ENCODE assay signal across 1 cellular context in genomic region chr2:183124222-183124956, GRCh38.
TF ChIP-seq lines count a peak whose summit lies in the region.

Gene NUP35, plus strand, starts transcription at chr2:183124443. Its CDS starts 15 bp downstream, at chr2:183124458.

TF ChIP-seq in HepG2, 621 proteins besides CTCF, POLR2A, EP300 and RAD21 (continued from another document and continues in another):
- peak; percentile 99 for TF ChIP-seq HOXA3 (CRISPR knock-in tag; IDR thresholded peaks at IDR 0.05)
- peak; percentile 52 for TF ChIP-seq FOSL2 (CRISPR knock-in tag; IDR thresholded peaks at IDR 0.05)
- TF ChIP-seq HIVEP1 (CRISPR knock-in tag; IDR thresholded peaks at IDR 0.05) = peak; percentile 81
- TF ChIP-seq BCL6 (CRISPR knock-in tag; IDR thresholded peaks at IDR 0.05) = peak; percentile 56
- TF ChIP-seq ZBTB43 (CRISPR knock-in tag; conservative IDR thresholded peaks at IDR 0.05) = peak; percentile 62; the same call in 1 of the 2 replicates
- no peak; the same call in 1 of the 2 replicates for TF ChIP-seq HMG20B (CRISPR knock-in tag; conservative IDR thresholded peaks at IDR 0.05)
- TF ChIP-seq KMT2A (CRISPR knock-in tag; IDR thresholded peaks at IDR 0.05) = peak; percentile 92
- no peak for TF ChIP-seq MTF2 (CRISPR knock-in tag; IDR thresholded peaks at IDR 0.05; ENCODE audit: borderline replicate concordance)
- no peak for TF ChIP-seq TCF12 (IDR thresholded peaks at IDR 0.05)
- 0 out of 2 replicates have a peak, but pooled peaks have one; percentile 78 for TF ChIP-seq TCF12 (CRISPR knock-in tag; IDR thresholded peaks at IDR 0.05)
- TF ChIP-seq MED8 (CRISPR knock-in tag; IDR thresholded peaks at IDR 0.05; ENCODE audit: insufficient replicate concordance) = peak; percentile 90
- peak; percentile 56; the same call in 1 of the 2 replicates for TF ChIP-seq RXRB (CRISPR knock-in tag; IDR thresholded peaks at IDR 0.05; ENCODE audit: borderline replicate concordance)
- no peak for TF ChIP-seq FOXJ3 (CRISPR knock-in tag; IDR thresholded peaks at IDR 0.05; ENCODE audit: borderline replicate concordance)
- TF ChIP-seq, protein P1, sequence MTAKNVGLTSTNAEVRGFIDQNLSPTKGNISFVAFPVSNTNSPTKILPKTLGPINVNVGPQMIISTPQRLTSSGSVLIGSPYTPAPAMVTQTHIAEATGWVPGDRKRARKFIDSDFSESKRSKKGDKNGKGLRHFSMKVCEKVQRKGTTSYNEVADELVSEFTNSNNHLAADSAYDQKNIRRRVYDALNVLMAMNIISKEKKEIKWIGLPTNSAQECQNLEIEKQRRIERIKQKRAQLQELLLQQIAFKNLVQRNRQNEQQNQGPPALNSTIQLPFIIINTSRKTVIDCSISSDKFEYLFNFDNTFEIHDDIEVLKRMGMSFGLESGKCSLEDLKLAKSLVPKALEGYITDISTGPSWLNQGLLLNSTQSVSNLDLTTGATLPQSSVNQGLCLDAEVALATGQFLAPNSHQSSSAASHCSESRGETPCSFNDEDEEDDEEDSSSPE (CRISPR knock-in tag; IDR thresholded peaks at IDR 0.05) = peak; percentile 93
- TF ChIP-seq ZSCAN31 (CRISPR knock-in tag; IDR thresholded peaks at IDR 0.05; ENCODE audit: low read depth) = peak; percentile 76
- TF ChIP-seq ZNF180 (CRISPR knock-in tag; IDR thresholded peaks at IDR 0.05; ENCODE audit: borderline replicate concordance, low read depth) = no peak; the same call in 1 of the 2 replicates
- peak; percentile 50; the same call in 1 of the 2 replicates for TF ChIP-seq ZNF749 (CRISPR knock-in tag; IDR thresholded peaks at IDR 0.05; ENCODE audit: borderline replicate concordance)
- TF ChIP-seq ZNF660 (CRISPR knock-in tag; IDR thresholded peaks at IDR 0.05; ENCODE audit: borderline replicate concordance, low read depth) = no peak
- peak; percentile 99 for TF ChIP-seq SAP130 (CRISPR knock-in tag; IDR thresholded peaks at IDR 0.05; ENCODE audit: low read depth)
- TF ChIP-seq, protein P2, sequence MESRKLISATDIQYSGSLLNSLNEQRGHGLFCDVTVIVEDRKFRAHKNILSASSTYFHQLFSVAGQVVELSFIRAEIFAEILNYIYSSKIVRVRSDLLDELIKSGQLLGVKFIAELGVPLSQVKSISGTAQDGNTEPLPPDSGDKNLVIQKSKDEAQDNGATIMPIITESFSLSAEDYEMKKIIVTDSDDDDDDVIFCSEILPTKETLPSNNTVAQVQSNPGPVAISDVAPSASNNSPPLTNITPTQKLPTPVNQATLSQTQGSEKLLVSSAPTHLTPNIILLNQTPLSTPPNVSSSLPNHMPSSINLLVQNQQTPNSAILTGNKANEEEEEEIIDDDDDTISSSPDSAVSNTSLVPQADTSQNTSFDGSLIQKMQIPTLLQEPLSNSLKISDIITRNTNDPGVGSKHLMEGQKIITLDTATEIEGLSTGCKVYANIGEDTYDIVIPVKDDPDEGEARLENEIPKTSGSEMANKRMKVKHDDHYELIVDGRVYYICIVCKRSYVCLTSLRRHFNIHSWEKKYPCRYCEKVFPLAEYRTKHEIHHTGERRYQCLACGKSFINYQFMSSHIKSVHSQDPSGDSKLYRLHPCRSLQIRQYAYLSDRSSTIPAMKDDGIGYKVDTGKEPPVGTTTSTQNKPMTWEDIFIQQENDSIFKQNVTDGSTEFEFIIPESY (CRISPR knock-in tag; IDR thresholded peaks at IDR 0.05) = peak; percentile 64
- peak; percentile 33; the same call in 1 of the 2 replicates for TF ChIP-seq NR2F6 (IDR thresholded peaks at IDR 0.05)
- no peak; the same call in none of the 2 replicates for TF ChIP-seq NR2F6 (CRISPR knock-in tag; IDR thresholded peaks at IDR 0.05)
- TF ChIP-seq ZNF33A (CRISPR knock-in tag; IDR thresholded peaks at IDR 0.05; ENCODE audit: borderline replicate concordance) = peak; percentile 93
- TF ChIP-seq NCOA5 (CRISPR knock-in tag; IDR thresholded peaks at IDR 0.05) = no peak
- TF ChIP-seq TBX3 (IDR thresholded peaks at IDR 0.05; ENCODE audit: borderline replicate concordance) = no peak
- peak; percentile 64; the same call in 1 of the 2 replicates for TF ChIP-seq SKIL (CRISPR knock-in tag; IDR thresholded peaks at IDR 0.05; ENCODE audit: borderline replicate concordance)
- no peak for TF ChIP-seq ZNF354B (CRISPR knock-in tag; IDR thresholded peaks at IDR 0.05)
- no peak for TF ChIP-seq GTF3A (CRISPR knock-in tag; conservative IDR thresholded peaks at IDR 0.05)
- no peak for TF ChIP-seq SRF (IDR thresholded peaks at IDR 0.05; ENCODE audit: low read depth, low read length)
- TF ChIP-seq, protein P3, sequence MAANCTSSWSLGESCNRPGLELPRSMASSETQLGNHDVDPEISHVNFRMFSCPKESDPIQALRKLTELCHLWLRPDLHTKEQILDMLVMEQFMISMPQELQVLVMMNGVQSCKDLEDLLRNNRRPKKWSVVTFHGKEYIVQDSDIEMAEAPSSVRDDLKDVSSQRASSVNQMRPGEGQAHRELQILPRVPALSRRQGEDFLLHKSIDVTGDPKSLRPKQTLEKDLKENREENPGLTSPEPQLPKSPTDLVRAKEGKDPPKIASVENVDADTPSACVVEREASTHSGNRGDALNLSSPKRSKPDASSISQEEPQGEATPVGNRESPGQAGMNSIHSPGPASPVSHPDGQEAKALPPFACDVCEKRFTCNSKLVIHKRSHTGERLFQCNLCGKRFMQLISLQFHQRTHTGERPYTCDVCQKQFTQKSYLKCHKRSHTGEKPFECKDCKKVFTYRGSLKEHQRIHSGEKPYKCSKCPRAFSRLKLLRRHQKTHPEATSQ (CRISPR knock-in tag; IDR thresholded peaks at IDR 0.05; ENCODE audit: borderline replicate concordance) = peak; percentile 44; the same call in 1 of the 2 replicates
- no peak for TF ChIP-seq AKAP8 (CRISPR knock-in tag; IDR thresholded peaks at IDR 0.05)
- TF ChIP-seq MED1 (CRISPR knock-in tag; IDR thresholded peaks at IDR 0.05) = peak; percentile 51; the same call in 1 of the 2 replicates
- no peak; the same call in 1 of the 2 replicates for TF ChIP-seq SSRP1 (CRISPR knock-in tag; IDR thresholded peaks at IDR 0.05)
- peak; percentile 52; the same call in 1 of the 2 replicates for TF ChIP-seq SIX4 (CRISPR knock-in tag; IDR thresholded peaks at IDR 0.05)
- no peak for TF ChIP-seq SOX6 (IDR thresholded peaks at IDR 0.05)
- peak; percentile 76 for TF ChIP-seq SOX6 (CRISPR knock-in tag; IDR thresholded peaks at IDR 0.05)
- TF ChIP-seq, protein P4, sequence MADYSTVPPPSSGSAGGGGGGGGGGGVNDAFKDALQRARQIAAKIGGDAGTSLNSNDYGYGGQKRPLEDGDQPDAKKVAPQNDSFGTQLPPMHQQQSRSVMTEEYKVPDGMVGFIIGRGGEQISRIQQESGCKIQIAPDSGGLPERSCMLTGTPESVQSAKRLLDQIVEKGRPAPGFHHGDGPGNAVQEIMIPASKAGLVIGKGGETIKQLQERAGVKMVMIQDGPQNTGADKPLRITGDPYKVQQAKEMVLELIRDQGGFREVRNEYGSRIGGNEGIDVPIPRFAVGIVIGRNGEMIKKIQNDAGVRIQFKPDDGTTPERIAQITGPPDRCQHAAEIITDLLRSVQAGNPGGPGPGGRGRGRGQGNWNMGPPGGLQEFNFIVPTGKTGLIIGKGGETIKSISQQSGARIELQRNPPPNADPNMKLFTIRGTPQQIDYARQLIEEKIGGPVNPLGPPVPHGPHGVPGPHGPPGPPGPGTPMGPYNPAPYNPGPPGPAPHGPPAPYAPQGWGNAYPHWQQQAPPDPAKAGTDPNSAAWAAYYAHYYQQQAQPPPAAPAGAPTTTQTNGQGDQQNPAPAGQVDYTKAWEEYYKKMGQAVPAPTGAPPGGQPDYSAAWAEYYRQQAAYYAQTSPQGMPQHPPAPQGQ (CRISPR knock-in tag; IDR thresholded peaks at IDR 0.05; ENCODE audit: borderline replicate concordance) = no peak
- no peak for TF ChIP-seq HNRNPUL1 (IDR thresholded peaks at IDR 0.05; ENCODE audit: low read depth, low read length)
- peak; percentile 86 for TF ChIP-seq KDM3A (CRISPR knock-in tag; IDR thresholded peaks at IDR 0.05; ENCODE audit: low read depth)
- TF ChIP-seq TEAD2 (CRISPR knock-in tag; IDR thresholded peaks at IDR 0.05) = no peak
- peak; percentile 59 for TF ChIP-seq PHF5A (CRISPR knock-in tag; IDR thresholded peaks at IDR 0.05; ENCODE audit: low read depth, unreplicated experiment)
- TF ChIP-seq IRX3 (CRISPR knock-in tag; IDR thresholded peaks at IDR 0.05; ENCODE audit: borderline replicate concordance, low read depth) = peak; percentile 73; the same call in 1 of the 2 replicates
- TF ChIP-seq, protein P5, sequence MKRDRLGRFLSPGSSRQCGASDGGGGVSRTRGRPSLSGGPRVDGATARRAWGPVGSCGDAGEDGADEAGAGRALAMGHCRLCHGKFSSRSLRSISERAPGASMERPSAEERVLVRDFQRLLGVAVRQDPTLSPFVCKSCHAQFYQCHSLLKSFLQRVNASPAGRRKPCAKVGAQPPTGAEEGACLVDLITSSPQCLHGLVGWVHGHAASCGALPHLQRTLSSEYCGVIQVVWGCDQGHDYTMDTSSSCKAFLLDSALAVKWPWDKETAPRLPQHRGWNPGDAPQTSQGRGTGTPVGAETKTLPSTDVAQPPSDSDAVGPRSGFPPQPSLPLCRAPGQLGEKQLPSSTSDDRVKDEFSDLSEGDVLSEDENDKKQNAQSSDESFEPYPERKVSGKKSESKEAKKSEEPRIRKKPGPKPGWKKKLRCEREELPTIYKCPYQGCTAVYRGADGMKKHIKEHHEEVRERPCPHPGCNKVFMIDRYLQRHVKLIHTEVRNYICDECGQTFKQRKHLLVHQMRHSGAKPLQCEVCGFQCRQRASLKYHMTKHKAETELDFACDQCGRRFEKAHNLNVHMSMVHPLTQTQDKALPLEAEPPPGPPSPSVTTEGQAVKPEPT (CRISPR knock-in tag; IDR thresholded peaks at IDR 0.05; ENCODE audit: low read depth) = peak; percentile 64; the same call in 1 of the 2 replicates
- peak; percentile 83 for TF ChIP-seq ZFX (CRISPR knock-in tag; IDR thresholded peaks at IDR 0.05; ENCODE audit: low read depth)
- TF ChIP-seq CEBPG (CRISPR knock-in tag; IDR thresholded peaks at IDR 0.05) = peak; percentile 100
- peak; percentile 84; the same call in 1 of the 2 replicates for TF ChIP-seq ZC3H13 (CRISPR knock-in tag; IDR thresholded peaks at IDR 0.05)
- TF ChIP-seq TRIM22 (IDR thresholded peaks at IDR 0.05) = no peak
- TF ChIP-seq ZNF547 (CRISPR knock-in tag; IDR thresholded peaks at IDR 0.05) = peak; percentile 89; the same call in 1 of the 2 replicates
- TF ChIP-seq, protein P6, sequence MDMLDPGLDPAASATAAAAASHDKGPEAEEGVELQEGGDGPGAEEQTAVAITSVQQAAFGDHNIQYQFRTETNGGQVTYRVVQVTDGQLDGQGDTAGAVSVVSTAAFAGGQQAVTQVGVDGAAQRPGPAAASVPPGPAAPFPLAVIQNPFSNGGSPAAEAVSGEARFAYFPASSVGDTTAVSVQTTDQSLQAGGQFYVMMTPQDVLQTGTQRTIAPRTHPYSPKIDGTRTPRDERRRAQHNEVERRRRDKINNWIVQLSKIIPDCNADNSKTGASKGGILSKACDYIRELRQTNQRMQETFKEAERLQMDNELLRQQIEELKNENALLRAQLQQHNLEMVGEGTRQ (IDR thresholded peaks at IDR 0.05; ENCODE audit: low read depth, low read length) = no peak
- TF ChIP-seq, protein P6 (CRISPR knock-in tag; IDR thresholded peaks at IDR 0.05; ENCODE audit: borderline replicate concordance) = peak; percentile 34; the same call in 1 of the 2 replicates
- TF ChIP-seq, protein P7, sequence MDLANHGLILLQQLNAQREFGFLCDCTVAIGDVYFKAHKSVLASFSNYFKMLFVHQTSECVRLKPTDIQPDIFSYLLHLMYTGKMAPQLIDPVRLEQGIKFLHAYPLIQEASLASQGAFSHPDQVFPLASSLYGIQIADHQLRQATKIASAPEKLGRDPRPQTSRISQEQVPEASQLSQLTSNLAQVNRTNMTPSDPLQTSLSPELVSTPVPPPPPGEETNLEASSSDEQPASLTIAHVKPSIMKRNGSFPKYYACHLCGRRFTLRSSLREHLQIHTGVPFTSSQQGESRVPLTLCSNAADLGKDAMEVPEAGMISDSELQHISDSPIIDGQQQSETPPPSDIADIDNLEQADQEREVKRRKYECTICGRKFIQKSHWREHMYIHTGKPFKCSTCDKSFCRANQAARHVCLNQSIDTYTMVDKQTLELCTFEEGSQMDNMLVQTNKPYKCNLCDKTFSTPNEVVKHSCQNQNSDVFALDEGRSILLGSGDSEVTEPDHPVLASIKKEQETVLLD (CRISPR knock-in tag; IDR thresholded peaks at IDR 0.05; ENCODE audit: low read depth) = no peak
- TF ChIP-seq ZSCAN25 (CRISPR knock-in tag; IDR thresholded peaks at IDR 0.05) = 0 out of 2 replicates have a peak, but pooled peaks have one; percentile 24
